1 cellular context compared by ENCODE assay signal in the genomic region with DNA sequence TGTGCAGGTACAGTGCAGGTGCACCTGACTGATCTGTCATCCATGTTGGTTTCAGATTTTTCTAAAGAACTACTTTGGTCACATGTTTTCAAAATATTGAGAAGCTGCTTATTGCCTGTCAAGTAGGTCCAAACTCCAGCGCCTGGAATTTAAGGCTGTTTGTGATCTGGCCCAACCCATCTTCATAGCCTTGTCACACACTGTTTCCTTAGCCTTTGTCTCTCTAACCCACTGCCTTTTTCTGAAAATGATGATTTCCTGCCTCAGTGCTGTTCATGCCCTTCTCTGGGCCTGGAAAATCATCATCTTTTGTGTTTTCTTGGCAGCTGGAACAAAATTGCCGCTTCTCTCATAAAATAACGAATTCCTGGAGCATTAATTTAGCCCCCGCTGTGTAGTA.
TF ChIP-seq lines count a peak whose summit lies in the region.

No MANE protein-coding gene starts in this region.

TF ChIP-seq in HepG2, 621 proteins besides CTCF, POLR2A, EP300 and RAD21:
- TF ChIP-seq FOXJ3 (CRISPR knock-in tag; IDR thresholded peaks at IDR 0.05; ENCODE audit: borderline replicate concordance) (peak; percentile 14; the same call in 1 of the 2 replicates), HNF4A (CRISPR knock-in tag; IDR thresholded peaks at IDR 0.05) (peak; percentile 34), ZNF225 (CRISPR knock-in tag; IDR thresholded peaks at IDR 0.05) (no peak), SAFB2 (CRISPR knock-in tag; IDR thresholded peaks at IDR 0.05; ENCODE audit: borderline replicate concordance, low read depth) (no peak), NR2F6 (IDR thresholded peaks at IDR 0.05) (no peak), NR2F6 (CRISPR knock-in tag; IDR thresholded peaks at IDR 0.05) (no peak), IKZF4 (CRISPR knock-in tag; IDR thresholded peaks at IDR 0.05; ENCODE audit: borderline replicate concordance, low read depth, not compliant biosample characterization) (no peak), BRCA1 (CRISPR knock-in tag; IDR thresholded peaks at IDR 0.05) (no peak), RELA (CRISPR knock-in tag; IDR thresholded peaks at IDR 0.05) (no peak), ZNF510 (CRISPR knock-in tag; IDR thresholded peaks at IDR 0.05; ENCODE audit: low read depth) (no peak), ZNF607 (CRISPR knock-in tag; IDR thresholded peaks at IDR 0.05; ENCODE audit: borderline replicate concordance) (no peak), MYC (CRISPR knock-in tag; IDR thresholded peaks at IDR 0.05; ENCODE audit: borderline replicate concordance) (no peak), ZFX (CRISPR knock-in tag; IDR thresholded peaks at IDR 0.05; ENCODE audit: low read depth) (no peak), SAP130 (CRISPR knock-in tag; IDR thresholded peaks at IDR 0.05; ENCODE audit: low read depth) (peak; percentile 11; the same call in 1 of the 2 replicates), BCL6 (CRISPR knock-in tag; IDR thresholded peaks at IDR 0.05) (no peak), FOXK2 (IDR thresholded peaks at IDR 0.05) (no peak), ZNF652 (CRISPR knock-in tag; IDR thresholded peaks at IDR 0.05; ENCODE audit: borderline replicate concordance, low read depth) (no peak), ZNF772 (CRISPR knock-in tag; IDR thresholded peaks at IDR 0.05) (no peak)
- TF ChIP-seq, protein P1, sequence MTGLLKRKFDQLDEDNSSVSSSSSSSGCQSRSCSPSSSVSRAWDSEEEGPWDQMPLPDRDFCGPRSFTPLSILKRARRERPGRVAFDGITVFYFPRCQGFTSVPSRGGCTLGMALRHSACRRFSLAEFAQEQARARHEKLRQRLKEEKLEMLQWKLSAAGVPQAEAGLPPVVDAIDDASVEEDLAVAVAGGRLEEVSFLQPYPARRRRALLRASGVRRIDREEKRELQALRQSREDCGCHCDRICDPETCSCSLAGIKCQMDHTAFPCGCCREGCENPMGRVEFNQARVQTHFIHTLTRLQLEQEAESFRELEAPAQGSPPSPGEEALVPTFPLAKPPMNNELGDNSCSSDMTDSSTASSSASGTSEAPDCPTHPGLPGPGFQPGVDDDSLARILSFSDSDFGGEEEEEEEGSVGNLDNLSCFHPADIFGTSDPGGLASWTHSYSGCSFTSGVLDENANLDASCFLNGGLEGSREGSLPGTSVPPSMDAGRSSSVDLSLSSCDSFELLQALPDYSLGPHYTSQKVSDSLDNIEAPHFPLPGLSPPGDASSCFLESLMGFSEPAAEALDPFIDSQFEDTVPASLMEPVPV (CRISPR knock-in tag; IDR thresholded peaks at IDR 0.05): no peak
- TF ChIP-seq, protein P2, sequence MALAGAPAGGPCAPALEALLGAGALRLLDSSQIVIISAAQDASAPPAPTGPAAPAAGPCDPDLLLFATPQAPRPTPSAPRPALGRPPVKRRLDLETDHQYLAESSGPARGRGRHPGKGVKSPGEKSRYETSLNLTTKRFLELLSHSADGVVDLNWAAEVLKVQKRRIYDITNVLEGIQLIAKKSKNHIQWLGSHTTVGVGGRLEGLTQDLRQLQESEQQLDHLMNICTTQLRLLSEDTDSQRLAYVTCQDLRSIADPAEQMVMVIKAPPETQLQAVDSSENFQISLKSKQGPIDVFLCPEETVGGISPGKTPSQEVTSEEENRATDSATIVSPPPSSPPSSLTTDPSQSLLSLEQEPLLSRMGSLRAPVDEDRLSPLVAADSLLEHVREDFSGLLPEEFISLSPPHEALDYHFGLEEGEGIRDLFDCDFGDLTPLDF (CRISPR knock-in tag; IDR thresholded peaks at IDR 0.05): no peak
- TF ChIP-seq, protein P3, sequence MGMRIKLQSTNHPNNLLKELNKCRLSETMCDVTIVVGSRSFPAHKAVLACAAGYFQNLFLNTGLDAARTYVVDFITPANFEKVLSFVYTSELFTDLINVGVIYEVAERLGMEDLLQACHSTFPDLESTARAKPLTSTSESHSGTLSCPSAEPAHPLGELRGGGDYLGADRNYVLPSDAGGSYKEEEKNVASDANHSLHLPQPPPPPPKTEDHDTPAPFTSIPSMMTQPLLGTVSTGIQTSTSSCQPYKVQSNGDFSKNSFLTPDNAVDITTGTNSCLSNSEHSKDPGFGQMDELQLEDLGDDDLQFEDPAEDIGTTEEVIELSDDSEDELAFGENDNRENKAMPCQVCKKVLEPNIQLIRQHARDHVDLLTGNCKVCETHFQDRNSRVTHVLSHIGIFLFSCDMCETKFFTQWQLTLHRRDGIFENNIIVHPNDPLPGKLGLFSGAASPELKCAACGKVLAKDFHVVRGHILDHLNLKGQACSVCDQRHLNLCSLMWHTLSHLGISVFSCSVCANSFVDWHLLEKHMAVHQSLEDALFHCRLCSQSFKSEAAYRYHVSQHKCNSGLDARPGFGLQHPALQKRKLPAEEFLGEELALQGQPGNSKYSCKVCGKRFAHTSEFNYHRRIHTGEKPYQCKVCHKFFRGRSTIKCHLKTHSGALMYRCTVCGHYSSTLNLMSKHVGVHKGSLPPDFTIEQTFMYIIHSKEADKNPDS (CRISPR knock-in tag; IDR thresholded peaks at IDR 0.05): no peak
